In the genomic region with DNA sequence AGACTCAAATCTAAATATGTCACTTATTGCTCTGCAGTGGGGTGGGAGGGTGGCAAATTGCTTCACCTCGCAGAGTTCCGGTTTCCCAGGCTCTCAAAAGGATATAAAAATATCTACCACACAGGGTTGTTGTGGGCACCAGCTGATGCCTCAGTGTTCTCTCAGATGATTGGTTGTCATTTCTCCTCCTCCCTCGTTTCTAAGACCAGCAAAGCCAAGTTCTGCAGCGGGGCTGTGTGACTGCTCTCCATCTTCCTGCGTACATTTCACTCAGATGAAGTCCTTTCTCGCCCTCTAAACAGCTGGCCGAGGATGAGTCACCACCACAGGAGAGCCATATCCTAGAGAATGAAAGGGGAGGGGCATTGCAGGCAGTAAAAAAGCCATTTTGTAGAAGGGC, we compare ENCODE assay signal across 11 cellular contexts. TPM values are rescaled to one million over a fixed set of nuclear protein-coding genes. Genes with fewer than 3 reads are reported as not detected.
DNase-seq lines count a peak whose midpoint lies in the region; ATAC-seq, FAIRE-seq and TF ChIP-seq lines count a peak whose summit lies in the region.
"Had no signal": no experiment of that assay in that cellular context is flagged by ENCODE, and none has a peak within 500 bp of the region (broad histone marks: within the 10 kb centered on the region; RNA-seq: fewer than 3 reads in every experiment).

No MANE protein-coding gene starts in this region.

- FAIRE-seq in A549 (lab: Jason Lieb, UNC): no peak

- no peaks in the 10 kb centered on the region for H3K9me3 ChIP-seq in A549
- no peaks in the 10 kb centered on the region for H3K9me3 ChIP-seq in Peyer's patch

- H3K27ac ChIP-seq in A549: peak overlapping the region; percentile 11 to 56; a peak in 4 of 6 replicates
- peak overlapping the region in 1 of 4 donors; percentile 74 for H3K27ac ChIP-seq in Peyer's patch
- H3K27ac ChIP-seq: SK-N-MC had no signal

- DNase-seq in A549 (ENCODE audit: low read depth in 1 of 2, low spot score in 1 of 2) (peak; percentile 17 to 60), GM03348 (ENCODE audit: low spot score) (peak; percentile 46), Peyer's patch (peak in 2 of 3 donors; percentile 64 to 85), fibroblast of pulmonary artery (ENCODE audit: low read depth) (peak; percentile 63), cerebellar cortex (ENCODE audit: low spot score) (no peak), medulla oblongata (ENCODE audit: extremely low spot score) (no peak)
- no peak for DNase-seq in activated CD4-positive, alpha-beta T cell treated with anti-CD3 and anti-CD28 coated beads, Interleukin-2, amount 10 ng/mL, durations not matched to agents 24 days and 14 days

- H3K4me1 ChIP-seq in A549 (peaks cover 18% of the 10 kb centered on the region), Peyer's patch (peaks cover 0 to 6% (median 0%) of the 10 kb centered on the region in 4 donors)

- no peak for TF ChIP-seq EP300 in A549 (IDR thresholded peaks at IDR 0.05)

- no peak for TF ChIP-seq RAD21 in A549 (conservative IDR thresholded peaks at IDR 0.05 in 1 of 2, IDR thresholded peaks at IDR 0.05 in 1 of 2)

- CTCF ChIA-PET in A549 (lab: Yijun Ruan, JAX): interaction anchor here (0.8 to 1.3 kb wide), 5 partner anchors 9 to 239 kb away, joined by 3 to 7 read pairs (median 3); no protein-coding TSS in a partner anchor

- no peaks in the 10 kb centered on the region for H3K4me1 Mint-ChIP-seq in activated CD4-positive, alpha-beta T cell treated with anti-CD3 and anti-CD28 coated beads, Interleukin-2, amount 10 ng/mL, durations not matched to agents 24 days and 14 days

- no peaks in the 10 kb centered on the region for H3K36me3 ChIP-seq in Peyer's patch

- WGBS in A549 (ENCODE audit: missing lambda C conversion rate): 4% methylated on average over 7 of the region's 7 CpGs

- H3K4me2 ChIP-seq in A549: peak overlapping the region; percentile 68

- peaks cover 12% of the 10 kb centered on the region for H3K27me3 Mint-ChIP-seq in activated CD4-positive, alpha-beta T cell treated with anti-CD3 and anti-CD28 coated beads, Interleukin-2, amount 10 ng/mL, durations not matched to agents 24 days and 14 days

- H3K9me3 Mint-ChIP-seq in activated CD4-positive, alpha-beta T cell treated with anti-CD3 and anti-CD28 coated beads, Interleukin-2, amount 10 ng/mL, durations not matched to agents 24 days and 14 days: peaks cover 3% of the 10 kb centered on the region

- no peak for TF ChIP-seq CTCF in A549 (IDR thresholded peaks at IDR 0.05)
- TF ChIP-seq CTCF in Peyer's patch (IDR thresholded peaks at IDR 0.05): no peak
- no peak for TF ChIP-seq CTCF in fibroblast of pulmonary artery (IDR thresholded peaks at IDR 0.05; ENCODE audit: low read length, missing control alignments)

- ATAC-seq in A549 (peak; percentile 84 to 89), HG03432 (IDR thresholded peaks at IDR 0.05; ENCODE audit: unreplicated experiment) (no peak)

- POLR2A ChIA-PET in A549 (lab: Yijun Ruan, JAX): no interaction called here

- H3K4me3 Mint-ChIP-seq in activated CD4-positive, alpha-beta T cell treated with anti-CD3 and anti-CD28 coated beads, Interleukin-2, amount 10 ng/mL, durations not matched to agents 24 days and 14 days: no peak overlapping the region

- no peaks in the 10 kb centered on the region for H3K27me3 ChIP-seq in Peyer's patch

- H3K27ac Mint-ChIP-seq in activated CD4-positive, alpha-beta T cell treated with anti-CD3 and anti-CD28 coated beads, Interleukin-2, amount 10 ng/mL, durations not matched to agents 24 days and 14 days: no peak overlapping the region

- TF ChIP-seq POLR2A in A549 (IDR thresholded peaks at IDR 0.05; ENCODE audit: low read length) (no peak), Peyer's patch (IDR thresholded peaks at IDR 0.05) (no peak)

- no peak overlapping the region for H3K4me3 ChIP-seq in A549
- no peak overlapping the region for H3K4me3 ChIP-seq in Peyer's patch
- no peak overlapping the region for H3K4me3 ChIP-seq in fibroblast of pulmonary artery (replicated peaks; ENCODE audit: low read depth, low read length)
- H3K4me3 ChIP-seq: SK-N-MC had no signal

- intact Hi-C loops in activated CD4-positive, alpha-beta T cell treated with anti-CD3 and anti-CD28 coated beads, Interleukin-2, amount 10 ng/mL, durations not matched to agents 24 days and 14 days (cut with micrococcal nuclease): no loop called here

- no peaks in the 10 kb centered on the region for H3K36me3 Mint-ChIP-seq in activated CD4-positive, alpha-beta T cell treated with anti-CD3 and anti-CD28 coated beads, Interleukin-2, amount 10 ng/mL, durations not matched to agents 24 days and 14 days (ENCODE audit: low read depth)
- H3K36me3 Mint-ChIP-seq: brain had no signal

TF ChIP-seq in A549, 52 proteins besides CTCF, POLR2A, EP300 and RAD21:
- TF ChIP-seq, protein P1, sequence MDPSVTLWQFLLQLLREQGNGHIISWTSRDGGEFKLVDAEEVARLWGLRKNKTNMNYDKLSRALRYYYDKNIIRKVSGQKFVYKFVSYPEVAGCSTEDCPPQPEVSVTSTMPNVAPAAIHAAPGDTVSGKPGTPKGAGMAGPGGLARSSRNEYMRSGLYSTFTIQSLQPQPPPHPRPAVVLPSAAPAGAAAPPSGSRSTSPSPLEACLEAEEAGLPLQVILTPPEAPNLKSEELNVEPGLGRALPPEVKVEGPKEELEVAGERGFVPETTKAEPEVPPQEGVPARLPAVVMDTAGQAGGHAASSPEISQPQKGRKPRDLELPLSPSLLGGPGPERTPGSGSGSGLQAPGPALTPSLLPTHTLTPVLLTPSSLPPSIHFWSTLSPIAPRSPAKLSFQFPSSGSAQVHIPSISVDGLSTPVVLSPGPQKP (IDR thresholded peaks at IDR 0.05; ENCODE audit: low read depth, low read length): no peak
- TF ChIP-seq ZFP36 (IDR thresholded peaks at IDR 0.05; ENCODE audit: borderline replicate concordance, partially characterized antibody) (no peak), FOSL2 (IDR thresholded peaks at IDR 0.05) (0 out of 2 replicates have a peak, but pooled peaks have one; percentile 27), FOSL2 (CRISPR knock-in tag; IDR thresholded peaks at IDR 0.05) (peak; percentile 73), TFCP2L1 (CRISPR knock-in tag; IDR thresholded peaks at IDR 0.05) (no peak), SREBF2 (IDR thresholded peaks at IDR 0.05) (no peak)
- TF ChIP-seq, protein P2, sequence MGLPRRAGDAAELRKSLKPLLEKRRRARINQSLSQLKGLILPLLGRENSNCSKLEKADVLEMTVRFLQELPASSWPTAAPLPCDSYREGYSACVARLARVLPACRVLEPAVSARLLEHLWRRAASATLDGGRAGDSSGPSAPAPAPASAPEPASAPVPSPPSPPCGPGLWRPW (IDR thresholded peaks at IDR 0.05): no peak
- TF ChIP-seq, protein P3, sequence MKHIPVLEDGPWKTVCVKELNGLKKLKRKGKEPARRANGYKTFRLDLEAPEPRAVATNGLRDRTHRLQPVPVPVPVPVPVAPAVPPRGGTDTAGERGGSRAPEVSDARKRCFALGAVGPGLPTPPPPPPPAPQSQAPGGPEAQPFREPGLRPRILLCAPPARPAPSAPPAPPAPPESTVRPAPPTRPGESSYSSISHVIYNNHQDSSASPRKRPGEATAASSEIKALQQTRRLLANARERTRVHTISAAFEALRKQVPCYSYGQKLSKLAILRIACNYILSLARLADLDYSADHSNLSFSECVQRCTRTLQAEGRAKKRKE (CRISPR knock-in tag; IDR thresholded peaks at IDR 0.05; ENCODE audit: low read depth): no peak

RNA-seq across cellular contexts. Expression of a gene that starts 35.0 kb away (rescaled TPM):
- not detected in 2 replicates for polyA plus RNA-seq in A549 (2011; rRNA removed)
- polyA plus RNA-seq in A549 (2012; cell fraction: cytosol; rRNA removed): not detected in 2 replicates
- not detected in 2 replicates for polyA plus RNA-seq in A549 (2012; cell fraction: nucleus; rRNA removed)
- not detected in 3 replicates for polyA plus RNA-seq in A549 (2017; fragmentation: RNase III; extraction: RNeasy Plus Mini Kit Qiagen cat#74134 plus additional on column Dnase treatment)
- not detected in 2 replicates for polyA minus RNA-seq in A549 (2011; rRNA and poly(A)+ RNA removed)
- not detected for total RNA-seq in Peyer's patch
- not detected in 2 replicates for total RNA-seq in activated CD4-positive, alpha-beta T cell treated with anti-CD3 and anti-CD28 coated beads, Interleukin-2, amount 10 ng/mL, durations not matched to agents 24 days and 14 days
- total RNA-seq: liver had no signal
- polyA plus RNA-seq: liver had no signal

Comparison
In these comparisons a context has a peak if more than half of its experiments do, and no peak if none do; other contexts are left out.
1. DNase-seq: peak in A549 (2 of 2), GM03348 (single experiment), Peyer's patch (2 of 3) and fibroblast of pulmonary artery (single experiment); none in cerebellar cortex (single experiment), activated CD4-positive, alpha-beta T cell treated with anti-CD3 and anti-CD28 coated beads, Interleukin-2, amount 10 ng/mL, durations not matched to agents 24 days and 14 days (single experiment) and medulla oblongata (single experiment).